Comparison of ENCODE assay signal across 1 cellular context in the genomic region with DNA sequence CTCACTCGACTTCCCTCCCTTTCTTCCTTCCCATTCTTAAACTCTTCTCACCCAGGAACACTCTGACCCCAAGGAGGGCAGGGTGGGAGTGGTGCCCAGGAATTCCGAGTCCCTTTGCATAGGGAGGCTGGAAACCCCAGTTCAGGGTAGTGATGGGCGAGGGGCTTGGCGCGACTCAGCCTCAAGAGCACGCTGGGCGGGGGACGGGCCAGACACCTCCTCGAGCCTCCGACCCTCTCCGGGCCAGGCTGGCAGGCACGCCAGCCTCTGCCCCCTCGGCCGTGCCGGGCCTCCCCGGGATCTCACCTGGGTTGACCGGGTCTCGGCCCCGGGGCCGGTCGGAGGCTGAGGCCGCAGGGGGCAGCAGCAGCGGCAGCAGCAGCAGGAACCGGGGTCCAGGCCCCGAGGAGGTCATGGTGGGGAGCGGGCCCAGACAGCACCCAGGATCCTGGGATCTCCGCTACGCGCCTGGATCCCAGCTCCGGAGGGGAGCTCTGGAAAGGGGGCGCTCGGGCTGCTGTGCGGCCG.
TF ChIP-seq lines count a peak whose summit lies in the region.

No MANE protein-coding gene starts in this region.

TF ChIP-seq in K562, 482 proteins besides CTCF, POLR2A, EP300 and RAD21 (continues in another document):
- TF ChIP-seq NR3C1 (CRISPR knock-in tag; IDR thresholded peaks at IDR 0.05) (0 out of 2 replicates have a peak, but pooled peaks have one; percentile 3), CBX2 (IDR thresholded peaks at IDR 0.05; ENCODE audit: insufficient read depth, low read length, poor library complexity, severe bottlenecking) (no peak), FOXP1 (CRISPR knock-in tag; IDR thresholded peaks at IDR 0.05) (no peak; the same call in 1 of the 2 replicates), STAG1 (CRISPR knock-in tag; IDR thresholded peaks at IDR 0.05; ENCODE audit: borderline replicate concordance) (no peak), TCF7L2 (IDR thresholded peaks at IDR 0.05; ENCODE audit: low read depth, low read length) (no peak), ZNF431 (CRISPR knock-in tag; IDR thresholded peaks at IDR 0.05) (0 out of 2 replicates have a peak, but pooled peaks have one; percentile 13), HNRNPH1 (optimal IDR thresholded peaks at IDR 0.05; ENCODE audit: low read depth, low read length) (no peak), FOXM1 (IDR thresholded peaks at IDR 0.05; ENCODE audit: low read depth) (no peak), FOXM1 (CRISPR knock-in tag; IDR thresholded peaks at IDR 0.05; ENCODE audit: low read depth) (no peak), THRAP3 (IDR thresholded peaks at IDR 0.05; ENCODE audit: borderline replicate concordance) (no peak), XRCC5 (IDR thresholded peaks at IDR 0.05; ENCODE audit: low read depth, low read length) (0 out of 2 replicates have a peak, but pooled peaks have one; percentile 64), EWSR1 (IDR thresholded peaks at IDR 0.05; ENCODE audit: borderline replicate concordance, low read depth, partially characterized antibody) (no peak), SAFB (IDR thresholded peaks at IDR 0.05; ENCODE audit: borderline replicate concordance, low read depth, low read length) (0 out of 2 replicates have a peak, but pooled peaks have one; percentile 50), NONO (IDR thresholded peaks at IDR 0.05; ENCODE audit: low read depth in 2 of 2, low read length in 1 of 2) (0 out of 4 replicates have a peak, but pooled peaks of 1 of the 2 experiments have one; percentile 3), NFRKB (IDR thresholded peaks at IDR 0.05; ENCODE audit: low read depth) (no peak), RBM39 (optimal IDR thresholded peaks at IDR 0.05; ENCODE audit: low read depth, low read length) (no peak), MAFF (IDR thresholded peaks at IDR 0.05; ENCODE audit: low read length) (no peak), EGR1 (conservative IDR thresholded peaks at IDR 0.05) (no peak), ZNF696 (CRISPR knock-in tag; conservative IDR thresholded peaks at IDR 0.05) (no peak), TAF1 (IDR thresholded peaks at IDR 0.05; ENCODE audit: control insufficient read depth, extremely low read depth, insufficient read depth, low read length, severe bottlenecking) (no peak), ZNF24 (IDR thresholded peaks at IDR 0.05) (no peak), SMAD2 (IDR thresholded peaks at IDR 0.05; ENCODE audit: low read depth, low read length) (no peak), TCF3 (CRISPR knock-in tag; IDR thresholded peaks at IDR 0.05) (no peak), TEAD2 (tag; IDR thresholded peaks at IDR 0.05) (no peak), ATF1 (CRISPR knock-in tag; IDR thresholded peaks at IDR 0.05) (no peak), ATF1 (tag; IDR thresholded peaks at IDR 0.05) (no peak), POLR3G (IDR thresholded peaks at IDR 0.05; ENCODE audit: extremely low read depth, insufficient read length, insufficient replicate concordance) (no peak), ARNT (IDR thresholded peaks at IDR 0.05) (no peak), DMBX1 (CRISPR knock-in tag; IDR thresholded peaks at IDR 0.05; ENCODE audit: borderline replicate concordance) (no peak)
- TF ChIP-seq, protein P1, sequence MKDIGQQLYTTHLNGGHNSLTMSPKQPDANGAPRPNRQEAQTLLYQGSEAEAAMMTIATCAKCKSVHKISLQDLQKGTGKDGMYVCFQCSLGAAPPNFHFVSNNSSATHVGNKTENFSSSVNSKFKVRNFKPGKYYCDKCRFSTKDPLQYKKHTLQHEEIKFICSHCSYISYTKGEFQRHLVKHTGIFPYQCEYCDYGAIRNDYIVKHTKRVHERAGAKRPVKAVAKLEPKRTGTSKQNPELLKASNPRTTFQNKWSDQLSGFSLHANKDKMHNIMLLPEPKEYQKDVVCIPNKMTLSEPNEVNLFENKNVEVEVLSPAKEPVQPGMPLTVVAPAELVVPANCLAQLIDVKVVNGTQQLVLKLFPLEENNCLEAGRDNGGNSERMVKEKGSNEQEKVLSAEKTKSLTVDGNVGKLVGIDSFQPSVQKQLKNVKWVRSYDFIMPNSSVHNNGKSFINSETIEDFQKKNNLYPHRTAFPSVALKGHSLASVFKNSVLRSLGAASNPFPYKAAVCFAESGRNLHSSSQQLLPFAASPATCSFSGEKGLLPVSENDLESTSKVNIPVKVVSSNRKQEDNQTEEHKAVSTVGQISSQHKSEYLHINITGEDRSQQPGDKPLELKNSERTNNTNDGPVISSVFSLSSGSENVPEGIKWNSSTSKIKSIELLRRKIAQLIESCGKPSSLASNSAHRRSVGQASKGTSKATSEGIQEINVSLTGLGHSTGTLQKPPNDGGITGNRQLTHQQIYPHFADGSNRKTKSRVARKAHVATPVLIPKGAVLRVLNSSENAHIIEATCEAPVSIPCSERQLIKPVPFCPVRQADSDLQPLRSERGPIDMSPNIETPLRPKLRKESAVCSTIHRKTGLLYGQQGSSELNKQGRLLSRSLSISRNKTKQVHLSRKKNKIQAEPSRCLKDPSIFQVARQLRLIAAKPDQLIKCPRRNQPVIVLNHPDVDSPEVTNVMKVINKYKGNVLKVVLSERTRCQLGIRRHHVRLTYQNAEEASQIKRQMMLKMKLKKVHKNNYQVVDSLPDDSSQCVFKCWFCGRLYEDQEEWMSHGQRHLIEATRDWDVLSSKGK (CRISPR knock-in tag; IDR thresholded peaks at IDR 0.05) = no peak
- TF ChIP-seq, protein P2, sequence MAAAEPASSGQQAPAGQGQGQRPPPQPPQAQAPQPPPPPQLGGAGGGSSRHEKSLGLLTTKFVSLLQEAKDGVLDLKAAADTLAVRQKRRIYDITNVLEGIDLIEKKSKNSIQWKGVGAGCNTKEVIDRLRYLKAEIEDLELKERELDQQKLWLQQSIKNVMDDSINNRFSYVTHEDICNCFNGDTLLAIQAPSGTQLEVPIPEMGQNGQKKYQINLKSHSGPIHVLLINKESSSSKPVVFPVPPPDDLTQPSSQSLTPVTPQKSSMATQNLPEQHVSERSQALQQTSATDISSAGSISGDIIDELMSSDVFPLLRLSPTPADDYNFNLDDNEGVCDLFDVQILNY (CRISPR knock-in tag; IDR thresholded peaks at IDR 0.05) = no peak
- TF ChIP-seq, protein P3, sequence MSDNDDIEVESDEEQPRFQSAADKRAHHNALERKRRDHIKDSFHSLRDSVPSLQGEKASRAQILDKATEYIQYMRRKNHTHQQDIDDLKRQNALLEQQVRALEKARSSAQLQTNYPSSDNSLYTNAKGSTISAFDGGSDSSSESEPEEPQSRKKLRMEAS (CRISPR knock-in tag; IDR thresholded peaks at IDR 0.05) = no peak
- TF ChIP-seq, protein P4, sequence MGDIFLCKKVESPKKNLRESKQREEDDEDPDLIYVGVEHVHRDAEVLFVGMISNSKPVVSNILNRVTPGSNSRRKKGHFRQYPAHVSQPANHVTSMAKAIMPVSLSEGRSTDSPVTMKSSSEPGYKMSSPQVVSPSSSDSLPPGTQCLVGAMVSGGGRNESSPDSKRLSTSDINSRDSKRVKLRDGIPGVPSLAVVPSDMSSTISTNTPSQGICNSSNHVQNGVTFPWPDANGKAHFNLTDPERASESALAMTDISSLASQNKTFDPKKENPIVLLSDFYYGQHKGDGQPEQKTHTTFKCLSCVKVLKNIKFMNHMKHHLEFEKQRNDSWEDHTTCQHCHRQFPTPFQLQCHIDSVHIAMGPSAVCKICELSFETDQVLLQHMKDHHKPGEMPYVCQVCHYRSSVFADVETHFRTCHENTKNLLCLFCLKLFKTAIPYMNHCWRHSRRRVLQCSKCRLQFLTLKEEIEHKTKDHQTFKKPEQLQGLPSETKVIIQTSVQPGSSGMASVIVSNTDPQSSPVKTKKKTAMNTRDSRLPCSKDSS (IDR thresholded peaks at IDR 0.05; ENCODE audit: low read depth, partially characterized antibody) = no peak
- TF ChIP-seq, protein P5, sequence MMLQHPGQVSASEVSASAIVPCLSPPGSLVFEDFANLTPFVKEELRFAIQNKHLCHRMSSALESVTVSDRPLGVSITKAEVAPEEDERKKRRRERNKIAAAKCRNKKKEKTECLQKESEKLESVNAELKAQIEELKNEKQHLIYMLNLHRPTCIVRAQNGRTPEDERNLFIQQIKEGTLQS (IDR thresholded peaks at IDR 0.05) = no peak
- TF ChIP-seq, protein P5 (CRISPR knock-in tag; conservative IDR thresholded peaks at IDR 0.05) = no peak
- TF ChIP-seq, protein P6, sequence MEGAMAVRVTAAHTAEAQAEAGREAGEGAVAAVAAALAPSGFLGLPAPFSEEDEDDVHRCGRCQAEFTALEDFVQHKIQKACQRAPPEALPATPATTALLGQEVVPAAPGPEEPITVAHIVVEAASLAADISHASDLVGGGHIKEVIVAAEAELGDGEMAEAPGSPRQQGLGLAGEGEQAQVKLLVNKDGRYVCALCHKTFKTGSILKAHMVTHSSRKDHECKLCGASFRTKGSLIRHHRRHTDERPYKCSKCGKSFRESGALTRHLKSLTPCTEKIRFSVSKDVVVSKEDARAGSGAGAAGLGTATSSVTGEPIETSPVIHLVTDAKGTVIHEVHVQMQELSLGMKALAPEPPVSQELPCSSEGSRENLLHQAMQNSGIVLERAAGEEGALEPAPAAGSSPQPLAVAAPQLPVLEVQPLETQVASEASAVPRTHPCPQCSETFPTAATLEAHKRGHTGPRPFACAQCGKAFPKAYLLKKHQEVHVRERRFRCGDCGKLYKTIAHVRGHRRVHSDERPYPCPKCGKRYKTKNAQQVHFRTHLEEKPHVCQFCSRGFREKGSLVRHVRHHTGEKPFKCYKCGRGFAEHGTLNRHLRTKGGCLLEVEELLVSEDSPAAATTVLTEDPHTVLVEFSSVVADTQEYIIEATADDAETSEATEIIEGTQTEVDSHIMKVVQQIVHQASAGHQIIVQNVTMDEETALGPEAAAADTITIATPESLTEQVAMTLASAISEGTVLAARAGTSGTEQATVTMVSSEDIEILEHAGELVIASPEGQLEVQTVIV (CRISPR knock-in tag; IDR thresholded peaks at IDR 0.05; ENCODE audit: borderline replicate concordance) = no peak
- TF ChIP-seq, protein P7, sequence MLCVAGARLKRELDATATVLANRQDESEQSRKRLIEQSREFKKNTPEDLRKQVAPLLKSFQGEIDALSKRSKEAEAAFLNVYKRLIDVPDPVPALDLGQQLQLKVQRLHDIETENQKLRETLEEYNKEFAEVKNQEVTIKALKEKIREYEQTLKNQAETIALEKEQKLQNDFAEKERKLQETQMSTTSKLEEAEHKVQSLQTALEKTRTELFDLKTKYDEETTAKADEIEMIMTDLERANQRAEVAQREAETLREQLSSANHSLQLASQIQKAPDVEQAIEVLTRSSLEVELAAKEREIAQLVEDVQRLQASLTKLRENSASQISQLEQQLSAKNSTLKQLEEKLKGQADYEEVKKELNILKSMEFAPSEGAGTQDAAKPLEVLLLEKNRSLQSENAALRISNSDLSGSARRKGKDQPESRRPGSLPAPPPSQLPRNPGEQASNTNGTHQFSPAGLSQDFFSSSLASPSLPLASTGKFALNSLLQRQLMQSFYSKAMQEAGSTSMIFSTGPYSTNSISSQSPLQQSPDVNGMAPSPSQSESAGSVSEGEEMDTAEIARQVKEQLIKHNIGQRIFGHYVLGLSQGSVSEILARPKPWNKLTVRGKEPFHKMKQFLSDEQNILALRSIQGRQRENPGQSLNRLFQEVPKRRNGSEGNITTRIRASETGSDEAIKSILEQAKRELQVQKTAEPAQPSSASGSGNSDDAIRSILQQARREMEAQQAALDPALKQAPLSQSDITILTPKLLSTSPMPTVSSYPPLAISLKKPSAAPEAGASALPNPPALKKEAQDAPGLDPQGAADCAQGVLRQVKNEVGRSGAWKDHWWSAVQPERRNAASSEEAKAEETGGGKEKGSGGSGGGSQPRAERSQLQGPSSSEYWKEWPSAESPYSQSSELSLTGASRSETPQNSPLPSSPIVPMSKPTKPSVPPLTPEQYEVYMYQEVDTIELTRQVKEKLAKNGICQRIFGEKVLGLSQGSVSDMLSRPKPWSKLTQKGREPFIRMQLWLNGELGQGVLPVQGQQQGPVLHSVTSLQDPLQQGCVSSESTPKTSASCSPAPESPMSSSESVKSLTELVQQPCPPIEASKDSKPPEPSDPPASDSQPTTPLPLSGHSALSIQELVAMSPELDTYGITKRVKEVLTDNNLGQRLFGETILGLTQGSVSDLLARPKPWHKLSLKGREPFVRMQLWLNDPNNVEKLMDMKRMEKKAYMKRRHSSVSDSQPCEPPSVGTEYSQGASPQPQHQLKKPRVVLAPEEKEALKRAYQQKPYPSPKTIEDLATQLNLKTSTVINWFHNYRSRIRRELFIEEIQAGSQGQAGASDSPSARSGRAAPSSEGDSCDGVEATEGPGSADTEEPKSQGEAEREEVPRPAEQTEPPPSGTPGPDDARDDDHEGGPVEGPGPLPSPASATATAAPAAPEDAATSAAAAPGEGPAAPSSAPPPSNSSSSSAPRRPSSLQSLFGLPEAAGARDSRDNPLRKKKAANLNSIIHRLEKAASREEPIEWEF (CRISPR knock-in tag; IDR thresholded peaks at IDR 0.05) = no peak
- TF ChIP-seq, protein P8, sequence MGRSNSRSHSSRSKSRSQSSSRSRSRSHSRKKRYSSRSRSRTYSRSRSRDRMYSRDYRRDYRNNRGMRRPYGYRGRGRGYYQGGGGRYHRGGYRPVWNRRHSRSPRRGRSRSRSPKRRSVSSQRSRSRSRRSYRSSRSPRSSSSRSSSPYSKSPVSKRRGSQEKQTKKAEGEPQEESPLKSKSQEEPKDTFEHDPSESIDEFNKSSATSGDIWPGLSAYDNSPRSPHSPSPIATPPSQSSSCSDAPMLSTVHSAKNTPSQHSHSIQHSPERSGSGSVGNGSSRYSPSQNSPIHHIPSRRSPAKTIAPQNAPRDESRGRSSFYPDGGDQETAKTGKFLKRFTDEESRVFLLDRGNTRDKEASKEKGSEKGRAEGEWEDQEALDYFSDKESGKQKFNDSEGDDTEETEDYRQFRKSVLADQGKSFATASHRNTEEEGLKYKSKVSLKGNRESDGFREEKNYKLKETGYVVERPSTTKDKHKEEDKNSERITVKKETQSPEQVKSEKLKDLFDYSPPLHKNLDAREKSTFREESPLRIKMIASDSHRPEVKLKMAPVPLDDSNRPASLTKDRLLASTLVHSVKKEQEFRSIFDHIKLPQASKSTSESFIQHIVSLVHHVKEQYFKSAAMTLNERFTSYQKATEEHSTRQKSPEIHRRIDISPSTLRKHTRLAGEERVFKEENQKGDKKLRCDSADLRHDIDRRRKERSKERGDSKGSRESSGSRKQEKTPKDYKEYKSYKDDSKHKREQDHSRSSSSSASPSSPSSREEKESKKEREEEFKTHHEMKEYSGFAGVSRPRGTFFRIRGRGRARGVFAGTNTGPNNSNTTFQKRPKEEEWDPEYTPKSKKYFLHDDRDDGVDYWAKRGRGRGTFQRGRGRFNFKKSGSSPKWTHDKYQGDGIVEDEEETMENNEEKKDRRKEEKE (IDR thresholded peaks at IDR 0.05; ENCODE audit: borderline replicate concordance in 1 of 2, control insufficient read depth in 1 of 2, low read depth in 2 of 2, low read length in 1 of 2) = no peak
- TF ChIP-seq, protein P9, sequence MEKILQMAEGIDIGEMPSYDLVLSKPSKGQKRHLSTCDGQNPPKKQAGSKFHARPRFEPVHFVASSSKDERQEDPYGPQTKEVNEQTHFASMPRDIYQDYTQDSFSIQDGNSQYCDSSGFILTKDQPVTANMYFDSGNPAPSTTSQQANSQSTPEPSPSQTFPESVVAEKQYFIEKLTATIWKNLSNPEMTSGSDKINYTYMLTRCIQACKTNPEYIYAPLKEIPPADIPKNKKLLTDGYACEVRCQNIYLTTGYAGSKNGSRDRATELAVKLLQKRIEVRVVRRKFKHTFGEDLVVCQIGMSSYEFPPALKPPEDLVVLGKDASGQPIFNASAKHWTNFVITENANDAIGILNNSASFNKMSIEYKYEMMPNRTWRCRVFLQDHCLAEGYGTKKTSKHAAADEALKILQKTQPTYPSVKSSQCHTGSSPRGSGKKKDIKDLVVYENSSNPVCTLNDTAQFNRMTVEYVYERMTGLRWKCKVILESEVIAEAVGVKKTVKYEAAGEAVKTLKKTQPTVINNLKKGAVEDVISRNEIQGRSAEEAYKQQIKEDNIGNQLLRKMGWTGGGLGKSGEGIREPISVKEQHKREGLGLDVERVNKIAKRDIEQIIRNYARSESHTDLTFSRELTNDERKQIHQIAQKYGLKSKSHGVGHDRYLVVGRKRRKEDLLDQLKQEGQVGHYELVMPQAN (IDR thresholded peaks at IDR 0.05; ENCODE audit: borderline replicate concordance) = no peak; the same call in 1 of the 2 replicates
